ENCODE assay signal across 8 cellular contexts in genomic region chr22:17764852-17765251, GRCh38. TPM values are rescaled to one million over a fixed set of nuclear protein-coding genes. Genes with fewer than 3 reads are reported as not detected.
DNase-seq lines count a peak whose midpoint lies in the region; ATAC-seq, FAIRE-seq and TF ChIP-seq lines count a peak whose summit lies in the region.
"Not testable (repeated sequence)": the region's sequence is repeated elsewhere in the genome, so short reads cannot be mapped to it uniquely, and the experiment has no call there.

No MANE protein-coding gene starts in this region.

- not testable (repeated sequence) for H3K36me3 Mint-ChIP-seq in effector memory CD8-positive, alpha-beta T cell (ENCODE audit: insufficient read depth); natural killer cell
- H3K36me3 Mint-ChIP-seq in stimulated activated naive B cell treated with anti-CD40 and anti-IgM and Interleukin-4, amounts not matched to agents 10 μg/mL and 1 μg/mL and 100 μg/mL, for 72 hours, result peaks cover 34 to 61% of the 10 kb centered on the region in 2 donors

- H3K4me1 Mint-ChIP-seq in effector memory CD8-positive, alpha-beta T cell (ENCODE audit: low read depth in 2 of 2), result peaks cover 30 to 32% of the 10 kb centered on the region in 2 donors
- peaks cover 38 to 41% of the 10 kb centered on the region in 2 donors for H3K4me1 Mint-ChIP-seq in natural killer cell
- H3K4me1 Mint-ChIP-seq in stimulated activated naive B cell treated with anti-CD40 and anti-IgM and Interleukin-4, amounts not matched to agents 10 μg/mL and 1 μg/mL and 100 μg/mL, for 72 hours, result peaks cover 31 to 75% of the 10 kb centered on the region in 2 donors

- WGBS in GM12878 (ENCODE audit: insufficient coverage, insufficient replicate concordance, low lambda C conversion rate, missing lambda C conversion rate), result 99% methylated on average over 5 of the region's 5 CpGs
- WGBS in right lobe of liver (ENCODE audit: insufficient coverage, low coverage, low lambda C conversion rate, missing lambda C conversion rate), result 92% methylated on average over 2 of the region's 5 CpGs

- H3K36me3 ChIP-seq in BLaER1 treated with 17β-estradiol and CSF1 and Interleukin-3, amounts not matched to agents 10 nM and 100 nM, result peaks cover 0 to 27% (median 6%) of the 10 kb centered on the region in 11 experiments; a peak in 9 of 22 replicates
- not testable (repeated sequence) for H3K36me3 ChIP-seq in Loucy (ENCODE audit: insufficient read depth, low read length); GM12878 (ENCODE audit: control insufficient read depth in 2 of 2, insufficient read depth in 2 of 2, low read length in 1 of 2); right lobe of liver

- H3K27me3 Mint-ChIP-seq in effector memory CD8-positive, alpha-beta T cell; natural killer cell (ENCODE audit: low read depth in 2 of 2); stimulated activated naive B cell treated with anti-CD40 and anti-IgM and Interleukin-4, amounts not matched to agents 10 μg/mL and 1 μg/mL and 100 μg/mL, for 72 hours: not testable (repeated sequence)

- not testable (repeated sequence) for TF ChIP-seq POLR2A in GM12892 (IDR thresholded peaks at IDR 0.05; ENCODE audit: low read depth, low read length); GM12878 (IDR thresholded peaks at IDR 0.05; ENCODE audit: low read depth, low read length); right lobe of liver (IDR thresholded peaks at IDR 0.05)

- H3F3A ChIP-seq in Loucy (ENCODE audit: low read depth), result not testable (repeated sequence)

- H3K4me1 ChIP-seq in BLaER1 treated with 17β-estradiol and CSF1 and Interleukin-3, amounts not matched to agents 10 nM and 100 nM, result peaks cover 53 to 90% (median 57%) of the 10 kb centered on the region in 10 experiments
- H3K4me1 ChIP-seq in Loucy (ENCODE audit: insufficient read depth, low read length, poor library complexity, severe bottlenecking) (peaks cover 38% of the 10 kb centered on the region), GM12878 (ENCODE audit: control insufficient read depth, insufficient read depth, low read length) (peaks cover 22% of the 10 kb centered on the region), right lobe of liver (peaks cover 0 to 64% (median 19%) of the 10 kb centered on the region in 4 donors)

- H3K9me2 ChIP-seq in Loucy (replicated peaks; ENCODE audit: low read depth, low read length), result not testable (repeated sequence)

- H3K79me2 ChIP-seq in Loucy (ENCODE audit: insufficient read depth, low read length) (peaks cover 95% of the 10 kb centered on the region), GM12878 (ENCODE audit: control insufficient read depth, insufficient read depth, low read length) (peaks cover 61% of the 10 kb centered on the region)

- RAD21 ChIA-PET in GM12878 (lab: Charles Lee; ENCODE audit: unreplicated experiment), result interaction anchor here (0.7 to 1.6 kb wide), 5 partner anchors 17 to 311 kb away, joined by 3 to 6 read pairs (median 4); no protein-coding TSS in a partner anchor

- H3K27ac Mint-ChIP-seq in effector memory CD8-positive, alpha-beta T cell, result peak overlapping the region; percentile 15 to 50
- H3K27ac Mint-ChIP-seq in natural killer cell, result peak overlapping the region; percentile 63 to 78
- peak overlapping the region; percentile 60 for H3K27ac Mint-ChIP-seq in stimulated activated naive B cell treated with anti-CD40 and anti-IgM and Interleukin-4, amounts not matched to agents 10 μg/mL and 1 μg/mL and 100 μg/mL, for 72 hours

- BruUV-seq in GM12878 (replicated peaks; lab: Mats Ljungman, UMichigan), result not testable (repeated sequence)

- in situ Hi-C loops in GM12878 (cut with MboI), result not testable (repeated sequence)

- TF ChIP-seq CTCF in Loucy (conservative IDR thresholded peaks at IDR 0.05; ENCODE audit: low read length); GM12878 (IDR thresholded peaks at IDR 0.05 in 2 of 3, conservative IDR thresholded peaks at IDR 0.05 in 1 of 3; ENCODE audit: control insufficient read depth in 2 of 3, extremely low read depth in 1 of 3, insufficient read depth in 1 of 3, low read depth in 3 of 3, low read length in 3 of 3); right lobe of liver (IDR thresholded peaks at IDR 0.05); natural killer cell (IDR thresholded peaks at IDR 0.05): not testable (repeated sequence)

- CTCF ChIA-PET in GM12878 (lab: Yijun Ruan, JAX), result interaction anchor here (1.0 to 2.2 kb wide), 4 partner anchors 13 to 22 kb away, joined by 4 to 12 read pairs (median 6); no protein-coding TSS in a partner anchor

- not testable (repeated sequence) for H3K27ac ChIP-seq in BLaER1 treated with 17β-estradiol and CSF1 and Interleukin-3, amounts not matched to agents 10 nM and 100 nM; GM12878 (ENCODE audit: control insufficient read depth, insufficient read depth)
- peak overlapping the region in 2 of 3 donors; percentile 41 to 70 for H3K27ac ChIP-seq in right lobe of liver

- POLR2A ChIA-PET in GM12878 (lab: Charles Lee), result interaction anchor here (0.6 kb wide), 1 partner anchor 42 kb away, joined by 3 read pairs; no protein-coding TSS in a partner anchor

- H2AFZ ChIP-seq in Loucy (ENCODE audit: low read length); GM12878 (ENCODE audit: control insufficient read depth, low read depth, low read length): not testable (repeated sequence)

- not testable (repeated sequence) for TF ChIP-seq EP300 in GM12878 (IDR thresholded peaks at IDR 0.05; ENCODE audit: borderline replicate concordance in 1 of 2, control insufficient read depth in 1 of 2, low read depth in 2 of 2, low read length in 2 of 2)

- not testable (repeated sequence) for ATAC-seq in GM12878; effector memory CD8-positive, alpha-beta T cell (replicated peaks); right lobe of liver; natural killer cell; stimulated activated naive B cell treated with anti-CD40 and anti-IgM and Interleukin-4, amounts not matched to agents 10 μg/mL and 1 μg/mL and 100 μg/mL, for 72 hours (replicated peaks)

- peak overlapping the region; percentile 39 to 74 (median 63) for H3K4me2 ChIP-seq in BLaER1 treated with 17β-estradiol and CSF1 and Interleukin-3, amounts not matched to agents 10 nM and 100 nM
- H3K4me2 ChIP-seq in Loucy (ENCODE audit: low read depth, low read length, poor library complexity, severe bottlenecking), result peak overlapping the region; percentile 55
- peak overlapping the region; percentile 53 for H3K4me2 ChIP-seq in GM12878 (ENCODE audit: control insufficient read depth, insufficient read depth)

- H3K9me3 ChIP-seq in BLaER1 treated with 17β-estradiol and CSF1 and Interleukin-3, amounts not matched to agents 10 nM and 100 nM (replicated peaks in 1 of 11); Loucy (ENCODE audit: insufficient read depth, low read depth, low read length); GM12878 (replicated peaks; ENCODE audit: control insufficient read depth, insufficient read depth, low read length); right lobe of liver: not testable (repeated sequence)

- DNase-seq in GM12892 (ENCODE audit: insufficient read length); GM12878 (ENCODE audit: low read depth, low spot score); effector memory CD8-positive, alpha-beta T cell; right lobe of liver; natural killer cell; stimulated activated naive B cell treated with anti-CD40 and anti-IgM and Interleukin-4, amounts not matched to agents 10 μg/mL and 1 μg/mL and 100 μg/mL, for 72 hours: not testable (repeated sequence)

- intact Hi-C loops in GM12878 (cut with micrococcal nuclease; ENCODE audit: unreplicated experiment); right lobe of liver (cut with DNase I); natural killer cell (cut with micrococcal nuclease): not testable (repeated sequence)

- TF ChIP-seq RAD21 in GM12878 (IDR thresholded peaks at IDR 0.05; ENCODE audit: insufficient read depth, low read depth, low read length), result not testable (repeated sequence)

- not testable (repeated sequence) for H3K9me3 Mint-ChIP-seq in effector memory CD8-positive, alpha-beta T cell; natural killer cell; stimulated activated naive B cell treated with anti-CD40 and anti-IgM and Interleukin-4, amounts not matched to agents 10 μg/mL and 1 μg/mL and 100 μg/mL, for 72 hours

- H3K27me3 ChIP-seq in BLaER1 treated with 17β-estradiol and CSF1 and Interleukin-3, amounts not matched to agents 10 nM and 100 nM; Loucy (ENCODE audit: insufficient read depth, low read length, poor library complexity, severe bottlenecking); GM12878 (replicated peaks in 1 of 2; ENCODE audit: control insufficient read depth in 2 of 2, insufficient read depth in 2 of 2, low read length in 1 of 2); right lobe of liver: not testable (repeated sequence)

- not testable (repeated sequence) for H3K4me3 Mint-ChIP-seq in effector memory CD8-positive, alpha-beta T cell; natural killer cell
- peak overlapping the region in 1 of 2 donors; percentile 5 for H3K4me3 Mint-ChIP-seq in stimulated activated naive B cell treated with anti-CD40 and anti-IgM and Interleukin-4, amounts not matched to agents 10 μg/mL and 1 μg/mL and 100 μg/mL, for 72 hours

- not testable (repeated sequence) for H3K4me3 ChIP-seq in BLaER1 treated with 17β-estradiol and CSF1 and Interleukin-3, amounts not matched to agents 10 nM and 100 nM; Loucy (ENCODE audit: low read length, poor library complexity, severe bottlenecking); GM12878; right lobe of liver

- not testable (repeated sequence) for H3K9ac ChIP-seq in BLaER1 treated with 17β-estradiol and CSF1 and Interleukin-3, amounts not matched to agents 10 nM and 100 nM; GM12878 (ENCODE audit: control insufficient read depth, insufficient read depth, low read length)
- H3K9ac ChIP-seq in Loucy (ENCODE audit: low read depth, low read length, poor library complexity, severe bottlenecking), result peak overlapping the region; percentile 58

- peaks cover 61 to 100% (median 99%) of the 10 kb centered on the region in 11 experiments for H4K20me1 ChIP-seq in BLaER1 treated with 17β-estradiol and CSF1 and Interleukin-3, amounts not matched to agents 10 nM and 100 nM
- H4K20me1 ChIP-seq in Loucy (ENCODE audit: insufficient read depth, low read length, poor library complexity, severe bottlenecking), result peaks cover 48% of the 10 kb centered on the region
- H4K20me1 ChIP-seq in GM12878 (ENCODE audit: control insufficient read depth, insufficient read depth), result not testable (repeated sequence)

- SMC1A ChIA-PET in GM12878 (lab: Charles Lee; ENCODE audit: uncharacterized antibody, unreplicated experiment), result interaction anchor here (0.8 to 2.0 kb wide), 7 partner anchors 9 to 264 kb away, joined by 3 to 7 read pairs (median 4); no protein-coding TSS in a partner anchor

- FAIRE-seq in GM12892 (lab: Jason Lieb, UNC), result peak; percentile 67
- not testable (repeated sequence) for FAIRE-seq in GM12878 (lab: Jason Lieb, UNC)

RNA-seq across cellular contexts. Expression of gene BID, which starts 9.4 kb away (rescaled TPM):
- polyA plus RNA-seq in GM12892 (2012; ENCODE audit: missing spikeins), result 93.1 TPM
- 36.6 and 37.1 TPM in 2 replicates for total RNA-seq in GM12878 (2013; cell fraction: nucleolus; rRNA removed)
- total RNA-seq in GM12878 (2014; rRNA removed) (166 and 179 TPM in 2 replicates), GM12878 (2014; rRNA removed; fragmentation: Illumina TruSeq; extraction: Trizol) (56.4 and 65.9 TPM in 2 replicates), GM12878 (2021) (126 and 131 TPM in 2 replicates), right lobe of liver (10 to 100 TPM; 30.5 to 57.3 (median 36.2) TPM), natural killer cell (10 to 100 TPM; 40.9 to 42.4 (median 42.3) TPM)
- 51.7 TPM for polyA plus RNA-seq in GM12878 (2011; ENCODE audit: low read depth)
- polyA plus RNA-seq in GM12878 (2011; rRNA removed) (79.3 and 145 TPM in 2 replicates), GM12878 (2014; fragmentation: Illumina TruSeq; extraction: Trizol) (30.8 and 38.9 TPM in 2 replicates), GM12878 (2014; fragmentation: Nextera tagmentation; extraction: Ambion mirVana) (10 to 100 TPM in 1 of 2 experiments, 1 to 10 TPM in 1; 7.9 to 16.9 TPM), GM12878 (2014; rRNA removed) (241 and 247 TPM in 2 replicates), GM12878 (2016; fragmentation: Nextera tagmentation; extraction: Ambion mirVana) (100 to 1,000 TPM; 186 to 203 TPM)
- polyA plus RNA-seq in GM12878 (2011; cell fraction: cytosol; rRNA removed), result 332 and 398 TPM in 2 replicates
- polyA plus RNA-seq in GM12878 (2011; cell fraction: nucleus; rRNA removed), result 195 and 197 TPM in 2 replicates
- polyA plus RNA-seq in GM12878 (2012), result 71.3 and 110 TPM in 2 replicates
- 35.4 and 90.0 TPM in 2 replicates for polyA minus RNA-seq in GM12878 (2011; rRNA and poly(A)+ RNA removed)
- polyA minus RNA-seq in GM12878 (2011; cell fraction: cytosol; rRNA and poly(A)+ RNA removed), result 31.7 and 32.0 TPM in 2 replicates
- polyA minus RNA-seq in GM12878 (2011; cell fraction: nucleus; rRNA and poly(A)+ RNA removed), result 8.3 and 16.3 TPM in 2 replicates
